Comparison of ENCODE assay signal across 8 cellular contexts in genomic region chr12:50402270-50403000, GRCh38. TPM values are rescaled to one million over a fixed set of nuclear protein-coding genes. Genes with fewer than 3 reads are reported as not detected.
DNase-seq lines count a peak whose midpoint lies in the region; ATAC-seq and TF ChIP-seq lines count a peak whose summit lies in the region.

No MANE protein-coding gene starts in this region.

- ATAC-seq in HG03378 (IDR thresholded peaks at IDR 0.05; ENCODE audit: unreplicated experiment), result no peak

- WGBS in esophagus squamous epithelium, 2 donors, result 22 to 23% methylated on average over 7 of the region's 7 CpGs
- 12% methylated on average over 7 of the region's 7 CpGs for WGBS in prostate gland

- DNase-seq in GM12865 (ENCODE audit: low read depth) (no peak), SK-N-MC (ENCODE audit: low read depth, low spot score) (no peak), esophagus squamous epithelium (lab: John Stamatoyannopoulos, UW) (no peak), prostate gland (ENCODE audit: low spot score) (no peak), SHP77 treated with DMSO at 0.1 percent for 48 hours (lab: John Stamatoyannopoulos, UW) (no peak), posterior cingulate gyrus (no peak), putamen (ENCODE audit: low spot score) (no peak)

- H3K36me3 ChIP-seq in SK-N-MC (ENCODE audit: insufficient read depth, low read length) (peaks cover 14% of the 10 kb centered on the region; the same call in 1 of the 2 replicates), esophagus squamous epithelium (no peaks in the 10 kb centered on the region), prostate gland (no peaks in the 10 kb centered on the region)

- TF ChIP-seq POLR2A in esophagus squamous epithelium (IDR thresholded peaks at IDR 0.05) (no peak), prostate gland (IDR thresholded peaks at IDR 0.05) (no peak)

- H3K4me1 ChIP-seq in esophagus squamous epithelium, result peaks cover 0 to 45% (median 28%) of the 10 kb centered on the region in 3 donors
- no peaks in the 10 kb centered on the region for H3K4me1 ChIP-seq in prostate gland (replicated peaks)

- peak overlapping the region; percentile 86 for H3K4me3 ChIP-seq in GM12865 (ENCODE audit: low read depth, low read length)
- H3K4me3 ChIP-seq in SK-N-MC, result peak overlapping the region; percentile 96
- H3K4me3 ChIP-seq in esophagus squamous epithelium, result peak overlapping the region; percentile 71 to 84 (median 82)
- peak overlapping the region; percentile 68 to 71 for H3K4me3 ChIP-seq in prostate gland

- H3K9ac ChIP-seq in SK-N-MC (ENCODE audit: insufficient read length), result peak overlapping the region; percentile 89

- no peaks in the 10 kb centered on the region for H3K9me3 ChIP-seq in SK-N-MC (ENCODE audit: low read depth, low read length)
- no peaks in the 10 kb centered on the region for H3K9me3 ChIP-seq in esophagus squamous epithelium
- H3K9me3 ChIP-seq in prostate gland, result no peaks in the 10 kb centered on the region

- intact Hi-C loops in esophagus squamous epithelium (cut with DNase I) (no loop called here), prostate gland (cut with DNase I) (loop anchor here (5.0 kb wide), 1 partner anchor 180 kb away; no protein-coding TSS in a partner anchor), posterior cingulate gyrus (cut with DNase I) (no loop called here)

- no peaks in the 10 kb centered on the region for H3K27me3 ChIP-seq in esophagus squamous epithelium
- no peaks in the 10 kb centered on the region for H3K27me3 ChIP-seq in prostate gland (replicated peaks; ENCODE audit: insufficient read depth)

- H3K27ac ChIP-seq in SK-N-MC, result peak overlapping the region; percentile 99
- peak overlapping the region; percentile 93 to 96 (median 96) for H3K27ac ChIP-seq in esophagus squamous epithelium
- peak overlapping the region; percentile 88 to 94 for H3K27ac ChIP-seq in prostate gland

- TF ChIP-seq CTCF in GM12865 (IDR thresholded peaks at IDR 0.05; ENCODE audit: insufficient read depth, low read depth, low read length, missing control alignments) (no peak), esophagus squamous epithelium (IDR thresholded peaks at IDR 0.05) (no peak), prostate gland (IDR thresholded peaks at IDR 0.05) (no peak)

RNA-seq across cellular contexts. Expression of gene LARP4, which starts 1.8 kb away (rescaled TPM):
- total RNA-seq in esophagus squamous epithelium, result 10 to 100 TPM; 22.7 to 36.0 (median 29.6) TPM
- total RNA-seq in prostate gland, result 10 to 100 TPM; 29.7 to 32.9 TPM

RNA-seq across cellular contexts. Expression of gene FAM186A, which starts 6.0 kb away (rescaled TPM):
- total RNA-seq in esophagus squamous epithelium (not detected), prostate gland (under 1 TPM in 1 of 2 donors, not detected in 1; 0.51 TPM)
